In the genomic region with DNA sequence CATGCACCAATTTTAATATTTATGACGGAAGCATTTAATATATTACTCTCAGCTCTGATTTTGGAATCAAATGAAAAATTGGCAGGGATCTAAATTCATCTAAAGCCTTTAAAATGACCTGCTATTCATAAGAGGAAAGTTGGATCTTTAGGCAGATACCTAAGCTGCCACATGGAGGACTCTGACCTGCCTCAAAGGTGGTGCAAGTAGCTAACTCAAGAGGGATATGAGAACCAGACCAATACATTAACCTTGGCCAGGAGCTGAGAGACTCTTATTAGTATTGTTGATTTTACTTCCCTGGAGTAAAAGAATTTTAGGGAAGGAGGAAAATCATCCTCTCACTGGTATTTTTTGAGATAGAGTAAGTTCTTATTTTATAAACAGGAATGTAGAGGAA, we compare ENCODE assay signal across 24 cellular contexts.
"Had no signal": no experiment of that assay in that cellular context is flagged by ENCODE, and none has a peak within 500 bp of the region (broad histone marks: within the 10 kb centered on the region; RNA-seq: fewer than 3 reads in every experiment).

No MANE protein-coding gene starts in this region.

- H3K27ac Mint-ChIP-seq: endodermal cell, progenitor cell of endocrine pancreas had no signal

- DNase-seq: effector CD8-positive, alpha-beta T cell; endodermal cell; esophagus squamous epithelium; foreskin melanocyte; glutamatergic neuron; heart right ventricle; hippocampal formation; left colon; left ventricle myocardium superior; lower lobe of right lung; naive thymus-derived CD8-positive, alpha-beta T cell; pancreas; right lobe of liver; stimulated activated CD4-positive, alpha-beta T cell treated with anti-CD3 and anti-CD28 coated beads, Interleukin-12 subunit alpha, Interleukin-12 subunit beta, amount 100 ng/mL, for 4 hours; stimulated activated CD4-positive, alpha-beta T cell treated with anti-CD3 and anti-CD28 coated beads, Interleukin-1b, Interleukin-23, amount 100 ng/mL, for 48 hours; stimulated activated CD4-positive, alpha-beta T cell treated with anti-CD3 and anti-CD28 coated beads, Interleukin-4, amount 100 ng/mL, for 1 hour; stimulated activated CD8-positive, alpha-beta memory T cell treated with anti-CD3 and anti-CD28 coated beads, Interleukin-4, amount 100 ng/mL, for 48 hours; stimulated activated naive CD4-positive, alpha-beta T cell; stimulated activated naive CD8-positive, alpha-beta T cell treated with anti-CD3 and anti-CD28 coated beads, Interleukin-15, amount 100 ng/mL, for 72 hours; transverse colon; upper lobe of right lung; uterus had no signal

- H3K4me3 Mint-ChIP-seq: endodermal cell; naive thymus-derived CD8-positive, alpha-beta T cell; neural crest cell; stimulated activated naive CD8-positive, alpha-beta T cell treated with anti-CD3 and anti-CD28 coated beads, Interleukin-15, amount 100 ng/mL, for 72 hours had no signal

- H3K4me1 Mint-ChIP-seq: endodermal cell had no signal

- ATAC-seq: heart right ventricle; left colon; left ventricle myocardium superior; lower lobe of right lung; naive thymus-derived CD8-positive, alpha-beta T cell; pancreas; right lobe of liver; stimulated activated naive CD8-positive, alpha-beta T cell treated with anti-CD3 and anti-CD28 coated beads, Interleukin-15, amount 100 ng/mL, for 72 hours; upper lobe of right lung had no signal

- H3K27me3 Mint-ChIP-seq: naive thymus-derived CD8-positive, alpha-beta T cell; progenitor cell of endocrine pancreas; stimulated activated naive CD8-positive, alpha-beta T cell treated with anti-CD3 and anti-CD28 coated beads, Interleukin-15, amount 100 ng/mL, for 72 hours had no signal
